ENCODE assay signal across 31 cellular contexts in the genomic region with DNA sequence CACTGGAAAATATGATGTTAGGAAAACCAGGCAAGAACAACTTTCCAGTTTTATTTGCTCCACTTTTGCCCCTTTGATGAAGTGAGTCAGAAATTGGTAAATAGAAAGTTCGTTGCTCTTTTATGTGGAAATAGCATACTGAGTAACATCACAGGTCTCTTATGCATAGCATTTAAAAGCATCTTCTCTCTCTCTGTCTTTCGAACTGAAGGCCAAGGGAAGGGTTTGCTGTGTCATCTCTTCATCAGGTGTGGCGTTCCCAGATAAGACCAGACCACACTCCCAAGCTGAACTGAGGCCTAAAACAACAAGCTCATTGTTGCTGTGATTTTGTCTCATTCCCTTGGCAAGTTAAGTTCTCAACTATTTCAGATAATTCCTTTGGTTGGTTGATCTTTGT.
"Had no signal": no experiment of that assay in that cellular context is flagged by ENCODE, and none has a peak within 500 bp of the region (broad histone marks: within the 10 kb centered on the region; RNA-seq: fewer than 3 reads in every experiment).

No MANE protein-coding gene starts in this region.

- H3K79me2 ChIP-seq: parathyroid adenoma had no signal

- FAIRE-seq: keratinocyte had no signal

- H2AFZ ChIP-seq: parathyroid adenoma had no signal

- H3K4me1 ChIP-seq: colonic mucosa, foreskin keratinocyte, heart right ventricle, parathyroid adenoma, right atrium auricular region, suprapubic skin, transverse colon, upper lobe of right lung, uterus had no signal

- H3K27me3 ChIP-seq: colonic mucosa, foreskin keratinocyte, heart right ventricle, neutrophil, right atrium auricular region, suprapubic skin, transverse colon, upper lobe of right lung, uterus had no signal

- DNase-seq: colonic mucosa; effector CD8-positive, alpha-beta T cell; endodermal cell; foreskin keratinocyte; glutamatergic neuron; heart right ventricle; hypothalamus; immature natural killer cell; left ventricle myocardium superior; mucosa of descending colon; naive B cell; stimulated activated CD4-positive, alpha-beta T cell treated with anti-CD3 and anti-CD28 coated beads, Interleukin-12 subunit alpha, Interleukin-12 subunit beta, amount 100 ng/mL, for 4 hours; stimulated activated CD4-positive, alpha-beta T cell treated with anti-CD3 and anti-CD28 coated beads, Interleukin-1b, Interleukin-23, amount 100 ng/mL, for 48 hours; stimulated activated CD4-positive, alpha-beta T cell treated with anti-CD3 and anti-CD28 coated beads, Interleukin-4, amount 100 ng/mL, for 1 hour; stimulated activated CD8-positive, alpha-beta memory T cell treated with anti-CD3 and anti-CD28 coated beads, Interleukin-4, amount 100 ng/mL, for 48 hours; stimulated activated naive CD4-positive, alpha-beta T cell; stimulated activated naive CD8-positive, alpha-beta T cell treated with anti-CD3 and anti-CD28 coated beads, Interleukin-15, amount 100 ng/mL, for 72 hours; transverse colon; upper lobe of right lung; uterus had no signal

- H3K9ac ChIP-seq: parathyroid adenoma had no signal

- H3K36me3 ChIP-seq: colonic mucosa, heart right ventricle, neutrophil, right atrium auricular region, suprapubic skin, transverse colon, upper lobe of right lung, uterus had no signal

- H3K4me3 ChIP-seq: colonic mucosa, heart right ventricle, lung, mucosa of descending colon, right atrium auricular region, smooth muscle cell, suprapubic skin, transverse colon, upper lobe of right lung, uterus had no signal

- ATAC-seq: esophagus mucosa; foreskin keratinocyte; heart right ventricle; left ventricle myocardium superior; mucosa of descending colon; natural killer cell treated with Interleukin-12 subunit alpha and Interleukin-12 subunit beta and Interleukin-15 and Interleukin-18, amount 100 ng/mL, for 72 hours; sciatic nerve; stimulated activated naive CD8-positive, alpha-beta T cell treated with anti-CD3 and anti-CD28 coated beads, Interleukin-15, amount 100 ng/mL, for 72 hours; upper lobe of right lung had no signal

- H3K27ac ChIP-seq: colonic mucosa, epithelial cell of prostate, foreskin keratinocyte, heart right ventricle, neutrophil, parathyroid adenoma, right atrium auricular region, suprapubic skin, transverse colon, upper lobe of right lung, uterus had no signal

- H3K9me3 ChIP-seq: colonic mucosa, mucosa of descending colon, neutrophil, right atrium auricular region, suprapubic skin, transverse colon, upper lobe of right lung, uterus had no signal
